In genomic region chr1:165235777-165236285, GRCh38 we compare ENCODE assay signal across 9 cellular contexts.
DNase-seq lines count a peak whose midpoint lies in the region; ATAC-seq and TF ChIP-seq lines count a peak whose summit lies in the region.
"Had no signal": no experiment of that assay in that cellular context is flagged by ENCODE, and none has a peak within 500 bp of the region (broad histone marks: within the 10 kb centered on the region; RNA-seq: fewer than 3 reads in every experiment).

No MANE protein-coding gene starts in this region.

- H3K27ac ChIP-seq in VCaP (peak overlapping the region; percentile 59; the same call in 1 of the 2 replicates), layer of hippocampus (ENCODE audit: low read depth, low read length) (peak overlapping the region; percentile 41), thyroid gland (no peak overlapping the region)
- H3K27ac ChIP-seq: 22Rv1 had no signal

- H3K4me1 ChIP-seq in thyroid gland = peaks cover 3 to 10% of the 10 kb centered on the region in 2 donors

- H3K9me3 ChIP-seq in thyroid gland = no peaks in the 10 kb centered on the region

- TF ChIP-seq CTCF in VCaP (conservative IDR thresholded peaks at IDR 0.05) = no peak
- TF ChIP-seq CTCF in thyroid gland (IDR thresholded peaks at IDR 0.05) = no peak

- DNase-seq in DMS153 (lab: John Stamatoyannopoulos, UW) = peak; percentile 31
- DNase-seq in DMS153 treated with DMSO at 0.1 percent for 48 hours (lab: John Stamatoyannopoulos, UW; ENCODE audit: unreplicated experiment) = no peak
- DNase-seq in thyroid gland = peak; percentile 3 to 5
- DNase-seq in left colon = no peak
- DNase-seq in activated CD4-positive, CD25-positive, alpha-beta regulatory T cell treated with anti-CD3 and anti-CD28 coated beads, Interleukin-2, amount 50 U/mL, for 72 hours = no peak

- intact Hi-C loops in thyroid gland (cut with DNase I) (no loop called here), left colon (cut with DNase I, micrococcal nuclease) (no loop called here)

- no peaks in the 10 kb centered on the region for H3K36me3 ChIP-seq in thyroid gland

- no peaks in the 10 kb centered on the region for H3K27me3 ChIP-seq in layer of hippocampus (ENCODE audit: control insufficient read depth, insufficient read depth, low read length)
- peaks cover 11% of the 10 kb centered on the region for H3K27me3 ChIP-seq in thyroid gland

- 1 to 2% methylated on average over 33 of the region's 33 CpGs for WGBS in thyroid gland, 2 donors

- H3K4me3 ChIP-seq in thyroid gland (replicated peaks in 1 of 3) = peak overlapping the region; percentile 0 to 34 (median 33)

- ATAC-seq in left colon (no peak), HG03025 (IDR thresholded peaks at IDR 0.05; ENCODE audit: low FRiP score, unreplicated experiment) (no peak)

- no peak for TF ChIP-seq POLR2A in thyroid gland (IDR thresholded peaks at IDR 0.05)

Comparison
In these comparisons a context has a peak if more than half of its experiments do, and no peak if none do; other contexts are left out.
1. DNase-seq: peak in DMS153 (single experiment) and thyroid gland (2 of 2); none in DMS153 treated with DMSO at 0.1 percent for 48 hours (single experiment), left colon (0 of 2) and activated CD4-positive, CD25-positive, alpha-beta regulatory T cell treated with anti-CD3 and anti-CD28 coated beads, Interleukin-2, amount 50 U/mL, for 72 hours (single experiment).
2. H3K27ac ChIP-seq: peak in VCaP (single experiment) and layer of hippocampus (single experiment); none in thyroid gland (0 of 3).